In the genomic region with DNA sequence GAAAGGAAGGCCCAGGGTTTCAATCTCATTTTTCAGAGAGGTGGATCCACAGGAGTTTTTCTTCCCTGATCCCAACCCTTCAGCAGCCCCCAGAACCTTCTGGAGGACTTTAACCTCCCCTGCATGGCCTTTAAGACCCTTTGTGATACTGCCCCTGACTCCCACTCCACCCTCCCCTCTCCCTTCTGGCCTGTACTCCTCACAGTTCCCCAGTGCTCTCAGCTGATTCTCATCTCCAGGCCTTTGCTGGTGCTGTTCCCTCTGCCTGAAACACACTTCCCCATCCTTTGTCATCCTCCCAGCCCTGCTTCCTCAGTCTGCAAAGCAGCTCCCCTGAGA, we compare ENCODE assay signal across 13 cellular contexts. TPM values are rescaled to one million over a fixed set of nuclear protein-coding genes. Genes with fewer than 3 reads are reported as not detected.
DNase-seq lines count a peak whose midpoint lies in the region; ATAC-seq and TF ChIP-seq lines count a peak whose summit lies in the region.
"Had no signal": no experiment of that assay in that cellular context is flagged by ENCODE, and none has a peak within 500 bp of the region (broad histone marks: within the 10 kb centered on the region; RNA-seq: fewer than 3 reads in every experiment).

No MANE protein-coding gene starts in this region.

- DNase-seq in cardiac muscle cell (ENCODE audit: low read depth in 1 of 2, low spot score in 1 of 2) (no peak), Right ventricle myocardium superior (no peak), left ventricle myocardium superior (no peak), trophoblast cell (no peak), MM.1S (no peak)
- DNase-seq in stimulated activated CD8-positive, alpha-beta memory T cell treated with anti-CD3 and anti-CD28 coated beads, Interleukin-4, amount 100 ng/mL, for 48 hours: no peak
- DNase-seq in activated naive CD4-positive, alpha-beta T cell (lab: John Stamatoyannopoulos, UW): no peak
- DNase-seq: ACHN, natural killer cell, NCI-H2171 treated with DMSO at 0.1 percent for 48 hours, SW 1271 had no signal

- H4K8ac ChIP-seq in trophoblast cell (ENCODE audit: low read depth, low read length): peak overlapping the region; percentile 41

- peak overlapping the region; percentile 46 for H4K91ac ChIP-seq in trophoblast cell (ENCODE audit: low read depth, low read length)

- H3K79me2 ChIP-seq in trophoblast cell (ENCODE audit: control insufficient read depth, insufficient read depth, low read length, poor library complexity) (no peaks in the 10 kb centered on the region), MM.1S (ENCODE audit: low read length) (no peaks in the 10 kb centered on the region)

- H2AFZ ChIP-seq in trophoblast cell (ENCODE audit: insufficient read depth, low read length, poor library complexity): peak overlapping the region; percentile 15
- H2AFZ ChIP-seq in MM.1S (ENCODE audit: low read length): no peak overlapping the region

- H3K27ac ChIP-seq in cardiac muscle cell (peak overlapping the region; percentile 95), trophoblast cell (ENCODE audit: low read depth, low read length) (peak overlapping the region; percentile 48), MM.1S (ENCODE audit: low read length) (no peak overlapping the region)

- TF ChIP-seq CTCF in cardiac muscle cell (IDR thresholded peaks at IDR 0.05; ENCODE audit: low read depth, low read length) (no peak), MM.1S (IDR thresholded peaks at IDR 0.05; ENCODE audit: low read length) (no peak)

- no peaks in the 10 kb centered on the region for H3K79me1 ChIP-seq in trophoblast cell (ENCODE audit: low read length)

- H2AK5ac ChIP-seq in trophoblast cell (ENCODE audit: low read length): no peak overlapping the region

- H3F3A ChIP-seq in MM.1S (ENCODE audit: insufficient read depth, low read length): no peaks in the 10 kb centered on the region

- H3K9ac ChIP-seq in trophoblast cell (ENCODE audit: low read length) (no peak overlapping the region), MM.1S (ENCODE audit: low read length) (no peak overlapping the region)

- H2BK120ac ChIP-seq in trophoblast cell (ENCODE audit: insufficient read depth, low read length, poor library complexity): no peak overlapping the region

- H4K20me1 ChIP-seq in MM.1S (ENCODE audit: insufficient read depth, low read length): no peaks in the 10 kb centered on the region

- peaks cover 53% of the 10 kb centered on the region for H3K4me1 ChIP-seq in cardiac muscle cell (ENCODE audit: low read depth)
- H3K4me1 ChIP-seq in trophoblast cell (ENCODE audit: control insufficient read depth in 1 of 2, insufficient read depth in 2 of 2, low read length in 2 of 2): peaks cover 5 to 8% of the 10 kb centered on the region in 2 experiments
- no peaks in the 10 kb centered on the region for H3K4me1 ChIP-seq in MM.1S (ENCODE audit: low read length)

- no peak overlapping the region for H3K14ac ChIP-seq in trophoblast cell (ENCODE audit: low read length)

- H2BK5ac ChIP-seq in trophoblast cell (ENCODE audit: low read depth, low read length, poor library complexity): peak overlapping the region; percentile 6

- no peak overlapping the region for H2BK12ac ChIP-seq in trophoblast cell (ENCODE audit: low read length)

- no peak for ATAC-seq in Right ventricle myocardium superior (ENCODE audit: poor library complexity)
- ATAC-seq in left ventricle myocardium superior: peak; percentile 43
- no peak for ATAC-seq in HG03442 (IDR thresholded peaks at IDR 0.05; ENCODE audit: unreplicated experiment)

- H3K36me3 ChIP-seq in cardiac muscle cell: no peaks in the 10 kb centered on the region
- H3K36me3 ChIP-seq in trophoblast cell (ENCODE audit: control insufficient read depth in 1 of 2, insufficient read depth in 2 of 2, low read length in 2 of 2): no peaks in the 10 kb centered on the region
- no peaks in the 10 kb centered on the region for H3K36me3 ChIP-seq in MM.1S (replicated peaks; ENCODE audit: insufficient read depth, low read length)
- H3K36me3 ChIP-seq: brain microvascular endothelial cell had no signal

- H3K27me3 ChIP-seq in cardiac muscle cell: no peaks in the 10 kb centered on the region
- H3K27me3 ChIP-seq in trophoblast cell (ENCODE audit: insufficient read depth, low read length): no peaks in the 10 kb centered on the region
- H3K27me3 ChIP-seq in MM.1S (replicated peaks; ENCODE audit: insufficient read depth, low read length): no peaks in the 10 kb centered on the region
- H3K27me3 ChIP-seq: brain microvascular endothelial cell had no signal

- no peak overlapping the region for H3K4ac ChIP-seq in trophoblast cell (ENCODE audit: low read depth, low read length)

- H3K9me3 ChIP-seq in cardiac muscle cell (ENCODE audit: low read depth) (no peaks in the 10 kb centered on the region), trophoblast cell (ENCODE audit: insufficient read depth, low read depth, low read length) (peaks cover 11% of the 10 kb centered on the region), MM.1S (replicated peaks; ENCODE audit: insufficient read depth, low read length) (no peaks in the 10 kb centered on the region)

- intact Hi-C loops in Right ventricle myocardium superior (cut with DNase I) (loop anchor here (5.0 kb wide), 1 partner anchor 33 kb away; no protein-coding TSS in a partner anchor), left ventricle myocardium superior (cut with micrococcal nuclease) (no loop called here)

- H3K4me2 ChIP-seq in trophoblast cell (ENCODE audit: low read length) (no peak overlapping the region), MM.1S (ENCODE audit: low read depth, low read length) (no peak overlapping the region)

- H3K23ac ChIP-seq in trophoblast cell (ENCODE audit: low read length): no peak overlapping the region

- H3K9me2 ChIP-seq in MM.1S (replicated peaks; ENCODE audit: insufficient read depth, low read length): no peaks in the 10 kb centered on the region

- no peak overlapping the region for H3K18ac ChIP-seq in trophoblast cell (ENCODE audit: low read length)

- no peak overlapping the region for H4K12ac ChIP-seq in trophoblast cell (ENCODE audit: low read depth, low read length)

- H3K4me3 ChIP-seq in cardiac muscle cell (no peak overlapping the region), trophoblast cell (ENCODE audit: low read depth, low read length) (no peak overlapping the region), MM.1S (ENCODE audit: low read length) (no peak overlapping the region)

RNA-seq across cellular contexts. Expression of a gene that starts 18.5 kb away (rescaled TPM):
- total RNA-seq in cardiac muscle cell (32.7 and 55.8 TPM in 2 replicates), Right ventricle myocardium superior (28.8 TPM), left ventricle myocardium superior (32.0 TPM)
- 4.6 and 7.6 TPM in 2 replicates for polyA plus RNA-seq in cardiac muscle cell
- polyA plus RNA-seq in trophoblast cell (2013): 0.37 and 0.45 TPM in 2 replicates
